Comparison of ENCODE assay signal across 31 cellular contexts in the genomic region with DNA sequence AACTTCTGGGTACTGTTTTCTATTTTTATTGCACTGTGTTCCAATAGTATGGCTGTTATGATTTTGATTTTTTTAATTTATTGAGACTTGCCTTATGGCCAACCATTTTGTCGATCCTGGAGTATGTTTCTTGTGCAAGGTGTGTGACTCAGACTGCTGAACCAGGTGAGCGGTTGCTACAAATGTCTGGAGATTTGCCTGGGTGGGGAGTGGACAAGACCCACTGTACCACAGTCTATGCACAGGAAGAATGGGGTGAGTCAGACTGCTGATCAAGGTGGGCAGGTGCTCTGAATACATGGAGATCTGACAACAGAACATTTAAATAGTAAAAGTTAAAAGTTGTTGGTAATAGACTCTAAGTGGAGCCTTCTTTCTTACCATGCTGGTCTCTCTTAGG.
"Had no signal": no experiment of that assay in that cellular context is flagged by ENCODE, and none has a peak within 500 bp of the region (broad histone marks: within the 10 kb centered on the region; RNA-seq: fewer than 3 reads in every experiment).

No MANE protein-coding gene starts in this region.

- H3K27ac ChIP-seq: body of pancreas, coronary artery, dorsolateral prefrontal cortex, epithelial cell of prostate, gastrocnemius medialis, heart left ventricle, VCaP had no signal

- H3K4me1 ChIP-seq: body of pancreas, gastrocnemius medialis had no signal

- H3K36me3 Mint-ChIP-seq: activated naive CD8-positive, alpha-beta T cell; WTC11 had no signal

- H3K9me3 Mint-ChIP-seq: activated CD4-positive, alpha-beta T cell treated with anti-CD3 and anti-CD28 coated beads, Interleukin-2, amount 10 ng/mL, durations not matched to agents 7 days and 5 days had no signal

- H3K27me3 ChIP-seq: body of pancreas, dorsolateral prefrontal cortex, gastrocnemius medialis, heart left ventricle had no signal

- DNase-seq: activated CD4-positive, alpha-beta T cell treated with anti-CD3 and anti-CD28 coated beads for 1 hour; activated CD4-positive, alpha-beta T cell treated with anti-CD3 and anti-CD28 coated beads for 4 hours; activated CD4-positive, alpha-beta T cell treated with anti-CD3 and anti-CD28 coated beads, Interleukin-2, amount 10 ng/mL, durations not matched to agents 7 days and 5 days; activated CD4-positive, alpha-beta T cell treated with anti-CD3 and anti-CD28 coated beads, Interleukin-2, amount 50 U/mL, for 48 hours; activated CD8-positive, alpha-beta memory T cell treated with anti-CD3 and anti-CD28 coated beads for 24 hours; activated CD8-positive, alpha-beta T cell treated with anti-CD3 and anti-CD28 coated beads for 36 hours; activated effector memory CD4-positive, alpha-beta T cell treated with Interleukin-2 at 50 U/mL for 16 hours; activated gamma-delta T cell treated with Interleukin-2 at 50 U/mL for 16 hours; activated naive CD4-positive, alpha-beta T cell treated with anti-CD3 and anti-CD28 coated beads, Interleukin-2, amount 50 U/mL, for 16 hours; activated naive CD4-positive, alpha-beta T cell treated with Interleukin-2 at 50 U/mL for 16 hours; activated T-cell treated with anti-CD3 and anti-CD28 coated beads, Interleukin-2, amount 50 U/mL, for 4 hours; amniotic stem cell; anterior cingulate cortex; body of pancreas; dorsolateral prefrontal cortex; effector memory CD4-positive, alpha-beta T cell; endodermal cell; foreskin fibroblast; gastrocnemius medialis; glutamatergic neuron; heart left ventricle; T-helper 2 cell had no signal

- H3K27ac Mint-ChIP-seq: activated CD4-positive, alpha-beta T cell treated with anti-CD3 and anti-CD28 coated beads, Interleukin-2, amount 10 ng/mL, durations not matched to agents 7 days and 5 days; activated CD8-positive, alpha-beta T cell treated with anti-CD3 and anti-CD28 coated beads for 36 hours; activated naive CD8-positive, alpha-beta T cell; activated T-helper 17 cell treated with anti-CD3 and anti-CD28 coated beads, Interleukin-2, amount 50 U/mL, for 72 hours; dendritic cell treated with granulocyte-macrophage colony-stimulating factor and Interleukin-4, amounts not matched to agents 40 ng/mL and 50 ng/mL, for 4 days; endodermal cell; WTC11 had no signal

- ATAC-seq: activated CD8-positive, alpha-beta T cell treated with anti-CD3 and anti-CD28 coated beads for 36 hours; activated T-cell treated with anti-CD3 and anti-CD28 coated beads, Interleukin-2, amount 50 U/mL, for 4 hours; activated T-helper 17 cell treated with anti-CD3 and anti-CD28 coated beads, Interleukin-2, amount 50 U/mL, for 72 hours; body of pancreas; esophagus mucosa; gastrocnemius medialis; heart left ventricle; WTC11 had no signal

- H3K27me3 Mint-ChIP-seq: activated CD4-positive, alpha-beta T cell treated with anti-CD3 and anti-CD28 coated beads, Interleukin-2, amount 10 ng/mL, durations not matched to agents 7 days and 5 days; activated CD8-positive, alpha-beta T cell treated with anti-CD3 and anti-CD28 coated beads for 36 hours; activated naive CD8-positive, alpha-beta T cell; activated T-helper 17 cell treated with anti-CD3 and anti-CD28 coated beads, Interleukin-2, amount 50 U/mL, for 72 hours; central memory CD8-positive, alpha-beta T cell; dendritic cell treated with granulocyte-macrophage colony-stimulating factor and Interleukin-4, amounts not matched to agents 40 ng/mL and 50 ng/mL, for 4 days had no signal

- H3K4me3 Mint-ChIP-seq: activated CD4-positive, alpha-beta T cell treated with anti-CD3 and anti-CD28 coated beads, Interleukin-2, amount 10 ng/mL, durations not matched to agents 7 days and 5 days; activated CD8-positive, alpha-beta T cell treated with anti-CD3 and anti-CD28 coated beads for 36 hours; activated naive CD8-positive, alpha-beta T cell; activated T-cell treated with anti-CD3 and anti-CD28 coated beads, Interleukin-2, amount 50 U/mL, for 4 hours; activated T-helper 17 cell treated with anti-CD3 and anti-CD28 coated beads, Interleukin-2, amount 50 U/mL, for 72 hours; central memory CD8-positive, alpha-beta T cell; dendritic cell treated with granulocyte-macrophage colony-stimulating factor and Interleukin-4, amounts not matched to agents 40 ng/mL and 50 ng/mL, for 4 days; endodermal cell; WTC11 had no signal

- H3K36me3 ChIP-seq: gastrocnemius medialis, heart left ventricle had no signal

- H3K9me3 ChIP-seq: body of pancreas, gastrocnemius medialis had no signal

- H3K4me1 Mint-ChIP-seq: activated CD4-positive, alpha-beta T cell treated with anti-CD3 and anti-CD28 coated beads, Interleukin-2, amount 10 ng/mL, durations not matched to agents 7 days and 5 days; activated T-helper 17 cell treated with anti-CD3 and anti-CD28 coated beads, Interleukin-2, amount 50 U/mL, for 72 hours; central memory CD8-positive, alpha-beta T cell had no signal

- H3K4me3 ChIP-seq: body of pancreas, coronary artery, dorsolateral prefrontal cortex, gastrocnemius medialis, heart left ventricle had no signal
